Comparison of ENCODE assay signal across 8 cellular contexts in genomic region chr12:42023733-42024494, GRCh38.
DNase-seq lines count a peak whose midpoint lies in the region; ATAC-seq and TF ChIP-seq lines count a peak whose summit lies in the region.

No MANE protein-coding gene starts in this region.

- H3K9me3 ChIP-seq in RWPE2 (ENCODE audit: severe bottlenecking) (no peaks in the 10 kb centered on the region), ovary (no peaks in the 10 kb centered on the region), thoracic aorta (no peaks in the 10 kb centered on the region)

- H3K27me3 ChIP-seq in RWPE2 (ENCODE audit: insufficient read depth, poor library complexity, severe bottlenecking) (no peaks in the 10 kb centered on the region), ovary (no peaks in the 10 kb centered on the region), thoracic aorta (replicated peaks; ENCODE audit: insufficient read depth) (no peaks in the 10 kb centered on the region)

- intact Hi-C loops in ovary (cut with DNase I), result loop anchor here in 3 of 4 donors (10.0 kb wide), 3 partner anchors 749 to 1079 kb away; no protein-coding TSS in a partner anchor

- no peak overlapping the region for H3K27ac ChIP-seq in RWPE2 (ENCODE audit: poor library complexity, severe bottlenecking)
- no peak overlapping the region for H3K27ac ChIP-seq in ovary
- peak overlapping the region in 1 of 2 donors; percentile 61 for H3K27ac ChIP-seq in thoracic aorta

- no peak for TF ChIP-seq EP300 in ovary (IDR thresholded peaks at IDR 0.05)

- ATAC-seq in GM21515 (IDR thresholded peaks at IDR 0.05; ENCODE audit: unreplicated experiment) (peak; percentile 78), RWPE2 (ENCODE audit: low read depth) (peak; percentile 94), thoracic aorta (ENCODE audit: insufficient number of reproducible peaks, low FRiP score, low read depth) (peak; percentile 70)

- no peaks in the 10 kb centered on the region for H3K36me3 ChIP-seq in RWPE2 (ENCODE audit: low read depth)
- H3K36me3 ChIP-seq in ovary, result no peaks in the 10 kb centered on the region
- no peaks in the 10 kb centered on the region for H3K36me3 ChIP-seq in thoracic aorta

- DNase-seq in DMS153 treated with DMSO at 0.1 percent for 48 hours (lab: John Stamatoyannopoulos, UW; ENCODE audit: unreplicated experiment), result peak; percentile 61
- DNase-seq in HUDEP-2 (lab: John Stamatoyannopoulos, UW; ENCODE audit: unreplicated experiment in 76 of 76), result peak in 69 of 76 experiments; percentile 9 to 79 (median 55)
- DNase-seq in RWPE2 (ENCODE audit: low spot score), result no peak
- peak; percentile 31 to 58 (median 42) for DNase-seq in activated naive CD4-positive, alpha-beta T cell (lab: John Stamatoyannopoulos, UW)
- DNase-seq in glomerular visceral epithelial cell (ENCODE audit: extremely low spot score), result peak; percentile 72
- DNase-seq in ovary, result peak; percentile 66 to 86 (median 77)
- DNase-seq in thoracic aorta (ENCODE audit: low spot score), result peak; percentile 15

- no peak for TF ChIP-seq POLR2A in ovary (IDR thresholded peaks at IDR 0.05)

- WGBS in ovary, 3 donors, result 7 to 10% (median 7%) methylated on average over 25 of the region's 25 CpGs

- H3K4me1 ChIP-seq in RWPE2 (ENCODE audit: insufficient read depth, poor library complexity, severe bottlenecking), result no peaks in the 10 kb centered on the region
- peaks cover 2% of the 10 kb centered on the region for H3K4me1 ChIP-seq in ovary (ENCODE audit: insufficient read depth)
- peaks cover 0 to 9% of the 10 kb centered on the region in 2 donors for H3K4me1 ChIP-seq in thoracic aorta (ENCODE audit: control insufficient read depth in 1 of 2, low read depth in 2 of 2)

- peak; percentile 92 for TF ChIP-seq CTCF in RWPE2 (IDR thresholded peaks at IDR 0.05; ENCODE audit: poor library complexity, severe bottlenecking)
- TF ChIP-seq CTCF in ovary (IDR thresholded peaks at IDR 0.05), result peak; percentile 66 to 73 (median 71)
- peak; percentile 95 for TF ChIP-seq CTCF in thoracic aorta (IDR thresholded peaks at IDR 0.05)

- H3K4me3 ChIP-seq in RWPE2 (ENCODE audit: severe bottlenecking) (no peak overlapping the region), ovary (peak overlapping the region; percentile 27), thoracic aorta (peak overlapping the region; percentile 72)
